In genomic region chr3:178665747-178666146, GRCh38 we compare ENCODE assay signal across 17 cellular contexts.
"Had no signal": no experiment of that assay in that cellular context is flagged by ENCODE, and none has a peak within 500 bp of the region (broad histone marks: within the 10 kb centered on the region; RNA-seq: fewer than 3 reads in every experiment).

No MANE protein-coding gene starts in this region.

- H3K27me3 ChIP-seq: tibial artery had no signal

- H3K36me3 ChIP-seq: lower lobe of right lung, tibial artery had no signal

- H3K4me3 ChIP-seq: lower lobe of right lung, skin epidermis, tibial artery had no signal

- H3K9me3 ChIP-seq: lower lobe of right lung, tibial artery had no signal

- ATAC-seq: activated T-cell treated with anti-CD3 and anti-CD28 coated beads, Interleukin-2, amount 50 U/mL, for 72 hours; left colon; lower lobe of right lung; naive thymus-derived CD8-positive, alpha-beta T cell; stimulated activated effector memory CD8-positive, alpha-beta T cell treated with anti-CD3 and anti-CD28 coated beads, Interleukin-12 subunit alpha, Interleukin-12 subunit beta, amount 100 ng/mL, for 72 hours; stimulated activated naive CD8-positive, alpha-beta T cell treated with anti-CD3 and anti-CD28 coated beads, Interleukin-15, amount 100 ng/mL, for 72 hours had no signal

- H3K27ac ChIP-seq: lower lobe of right lung, skin epidermis, tibial artery had no signal

- H3K4me1 ChIP-seq: lower lobe of right lung had no signal

- DNase-seq: activated CD4-positive, alpha-beta memory T cell treated with anti-CD3 and anti-CD28 coated beads, Interleukin-2, amount 10 ng/mL, durations not matched to agents 7 days and 5 days; activated CD4-positive, alpha-beta T cell treated with anti-CD3 and anti-CD28 coated beads, Interleukin-2, amount 10 ng/mL, durations not matched to agents 24 days and 14 days; activated effector memory CD4-positive, alpha-beta T cell treated with Interleukin-2 at 50 U/mL for 16 hours; activated naive CD4-positive, alpha-beta T cell treated with anti-CD3 and anti-CD28 coated beads for 36 hours; activated naive CD8-positive, alpha-beta T cell treated with anti-CD3 and anti-CD28 coated beads, Interleukin-2, amount 10 ng/mL, durations not matched to agents 7 days and 5 days; activated T-cell treated with anti-CD3 and anti-CD28 coated beads, Interleukin-2, amount 50 U/mL, for 72 hours; amniotic stem cell; glutamatergic neuron; left colon; lower lobe of right lung; naive thymus-derived CD8-positive, alpha-beta T cell; retina; stimulated activated CD4-positive, alpha-beta T cell treated with anti-CD3 and anti-CD28 coated beads, Interleukin-1b, Interleukin-23, amount 100 ng/mL, for 48 hours; stimulated activated naive CD8-positive, alpha-beta T cell treated with anti-CD3 and anti-CD28 coated beads, Interleukin-15, amount 100 ng/mL, for 72 hours; tibial artery had no signal
